ENCODE assay signal across 8 cellular contexts in genomic region chr12:99984271-99985128, GRCh38. TPM values are rescaled to one million over a fixed set of nuclear protein-coding genes. Genes with fewer than 3 reads are reported as not detected.
DNase-seq lines count a peak whose midpoint lies in the region; ATAC-seq and TF ChIP-seq lines count a peak whose summit lies in the region.

ANKS1B (minus strand) TSS chr12:99984936; CDS start chr12:99984237, 699 bp downstream.

- H3K4me1 ChIP-seq in right cardiac atrium (ENCODE audit: control insufficient read depth, insufficient read depth, low read length): no peaks in the 10 kb centered on the region
- H3K4me1 ChIP-seq in effector memory CD4-positive, alpha-beta T cell (ENCODE audit: control insufficient read depth, insufficient read depth, low read length, poor library complexity, severe bottlenecking): peaks cover 3% of the 10 kb centered on the region

- H3K27me3 Mint-ChIP-seq in progenitor cell of endocrine pancreas: peaks cover 48% of the 10 kb centered on the region

- H3K4me3 Mint-ChIP-seq in progenitor cell of endocrine pancreas (ENCODE audit: low read depth): peak within 1 kb of the TSS; percentile 88

- DNase-seq in AG08396 (ENCODE audit: low spot score) (peak; percentile 59), NCI-H524 (lab: John Stamatoyannopoulos, UW) (peak; percentile 40 to 78), amygdala (lab: John Stamatoyannopoulos, UW) (peak in 44 of 56 donors; percentile 2 to 67 (median 34)), right cardiac atrium (peak; percentile 66 to 85 (median 81)), progenitor cell of endocrine pancreas (ENCODE audit: low spot score, unreplicated experiment) (peak; percentile 59)
- no peak for DNase-seq in effector memory CD4-positive, alpha-beta T cell

- H3K9me3 ChIP-seq in right cardiac atrium (ENCODE audit: control insufficient read depth, low read length): no peaks in the 10 kb centered on the region
- no peaks in the 10 kb centered on the region for H3K9me3 ChIP-seq in effector memory CD4-positive, alpha-beta T cell (ENCODE audit: control insufficient read depth, low read length)

- no peaks in the 10 kb centered on the region for H3K27me3 ChIP-seq in right cardiac atrium (ENCODE audit: control insufficient read depth, insufficient read depth)
- H3K27me3 ChIP-seq in effector memory CD4-positive, alpha-beta T cell (replicated peaks; ENCODE audit: control insufficient read depth, insufficient read depth, low read length, poor library complexity, severe bottlenecking): peaks cover 6% of the 10 kb centered on the region

- TF ChIP-seq CTCF in progenitor cell of endocrine pancreas (IDR thresholded peaks at IDR 0.05; ENCODE audit: unreplicated experiment): no peak

- WGBS in right cardiac atrium: 1% methylated on average over 98 of the region's 98 CpGs

- peak within 1 kb of the TSS; percentile 79 for H3K4me3 ChIP-seq in right cardiac atrium (ENCODE audit: low read length)
- no peak within 1 kb of the TSS for H3K4me3 ChIP-seq in effector memory CD4-positive, alpha-beta T cell (ENCODE audit: insufficient read depth, low read depth, low read length, poor library complexity, severe bottlenecking)

- intact Hi-C loops in right cardiac atrium (cut with DNase I): no loop called here

- H3K27ac Mint-ChIP-seq in progenitor cell of endocrine pancreas: peak within 1 kb of the TSS; percentile 89

- no peak within 1 kb of the TSS for H3K27ac ChIP-seq in right cardiac atrium (ENCODE audit: low read length)
- H3K27ac ChIP-seq in effector memory CD4-positive, alpha-beta T cell (ENCODE audit: insufficient read depth, low read length, poor library complexity, severe bottlenecking): no peak within 1 kb of the TSS

- H3K4me1 Mint-ChIP-seq in progenitor cell of endocrine pancreas (ENCODE audit: low read depth): peaks cover 12% of the 10 kb centered on the region

- ATAC-seq in GM18858 (IDR thresholded peaks at IDR 0.05; ENCODE audit: unreplicated experiment) (peak; percentile 51), HG03139 (IDR thresholded peaks at IDR 0.05; ENCODE audit: unreplicated experiment) (peak; percentile 59), right cardiac atrium (peak; percentile 93)

- H3K36me3 ChIP-seq in effector memory CD4-positive, alpha-beta T cell (ENCODE audit: control insufficient read depth, insufficient read depth, low read length): no peaks in the 10 kb centered on the region

- H3K36me3 Mint-ChIP-seq in progenitor cell of endocrine pancreas (ENCODE audit: insufficient read depth): no peaks in the 10 kb centered on the region

- H3K9me3 Mint-ChIP-seq in progenitor cell of endocrine pancreas (ENCODE audit: low read depth): no peaks in the 10 kb centered on the region

RNA-seq across cellular contexts. Expression of gene ANKS1B, which starts in this region (rescaled TPM):
- total RNA-seq in right cardiac atrium (1 to 10 TPM; 2.1 to 7.4 (median 3.4) TPM), progenitor cell of endocrine pancreas (10.1 and 14.0 TPM in 2 replicates)
- 0.43 TPM for polyA plus RNA-seq in right cardiac atrium

Comparison
In these comparisons a context has a peak if more than half of its experiments do, and no peak if none do; other contexts are left out.
1. DNase-seq: peak in AG08396 (single experiment), NCI-H524 (2 of 2), amygdala (44 of 56), right cardiac atrium (3 of 3) and progenitor cell of endocrine pancreas (single experiment); none in effector memory CD4-positive, alpha-beta T cell (0 of 3).
2. Peak in every context shown above with its lines, with median percentiles within 50 percentile points of each other: ATAC-seq.